1 cellular context compared by ENCODE assay signal in genomic region chr22:39246690-39247332, GRCh38.
TF ChIP-seq lines count a peak whose summit lies in the region.

No MANE protein-coding gene starts in this region.

TF ChIP-seq in GM12878, 131 proteins besides CTCF, POLR2A, EP300 and RAD21:
- TF ChIP-seq EED (IDR thresholded peaks at IDR 0.05; ENCODE audit: low read depth) (no peak), BCL11A (IDR thresholded peaks at IDR 0.05; ENCODE audit: low read depth, low read length) (no peak), PRDM15 (CRISPR knock-in tag; IDR thresholded peaks at IDR 0.05) (no peak), NR2F1 (conservative IDR thresholded peaks at IDR 0.05) (peak; percentile 49; the same call in 1 of the 2 replicates), EGR1 (IDR thresholded peaks at IDR 0.05; ENCODE audit: borderline replicate concordance in 1 of 2, low read depth in 2 of 2, low read length in 2 of 2) (no peak), NR2C2 (IDR thresholded peaks at IDR 0.05; ENCODE audit: borderline replicate concordance, control insufficient read depth, insufficient read length, low read depth) (no peak), TCF3 (IDR thresholded peaks at IDR 0.05; ENCODE audit: borderline replicate concordance, insufficient read depth, low read depth, low read length) (no peak), SMARCA5 (IDR thresholded peaks at IDR 0.05) (peak; percentile 65), FOXM1 (IDR thresholded peaks at IDR 0.05; ENCODE audit: low read depth, low read length) (no peak), CREM (IDR thresholded peaks at IDR 0.05; ENCODE audit: low read depth) (no peak)
